Comparison of ENCODE assay signal across 9 cellular contexts in genomic region chr15:77027697-77028450, GRCh38. TPM values are rescaled to one million over a fixed set of nuclear protein-coding genes. Genes with fewer than 3 reads are reported as not detected.
DNase-seq lines count a peak whose midpoint lies in the region; ATAC-seq and TF ChIP-seq lines count a peak whose summit lies in the region.
"Had no signal": no experiment of that assay in that cellular context is flagged by ENCODE, and none has a peak within 500 bp of the region (broad histone marks: within the 10 kb centered on the region; RNA-seq: fewer than 3 reads in every experiment).

No MANE protein-coding gene starts in this region.

- H3K9me3 ChIP-seq in ES-I3 (ENCODE audit: control insufficient read depth, insufficient read depth, low read length) = no peaks in the 10 kb centered on the region
- H3K9me3 ChIP-seq in iPS-18a (ENCODE audit: control insufficient read depth, low read depth, low read length) = no peaks in the 10 kb centered on the region
- no peaks in the 10 kb centered on the region for H3K9me3 ChIP-seq in sigmoid colon

- in situ Hi-C loops in astrocyte of the cerebellum (cut with HindIII; ENCODE audit: low sequenced_read_pairs) = no loop called here

- ATAC-seq in HG03139 (IDR thresholded peaks at IDR 0.05; ENCODE audit: unreplicated experiment) = no peak

- H3K4me3 ChIP-seq in astrocyte of the cerebellum (ENCODE audit: low read depth, low read length) (peak overlapping the region; percentile 27), iPS-18a (ENCODE audit: low read length) (peak overlapping the region; percentile 50), sigmoid colon (peak overlapping the region in 3 of 4 donors; percentile 14 to 38 (median 38))
- H3K4me3 ChIP-seq: lung had no signal

- DNase-seq in astrocyte of the cerebellum (ENCODE audit: low read depth) (no peak), sigmoid colon (peak; percentile 55), globus pallidus (ENCODE audit: low spot score) (no peak), activated gamma-delta T cell (lab: John Stamatoyannopoulos, UW) (no peak)
- no peak for DNase-seq in activated effector memory CD4-positive, alpha-beta T cell treated with anti-CD3 and anti-CD28 coated beads, Interleukin-2, amount 50 U/mL, for 16 hours

- H3K27ac ChIP-seq in iPS-18a (ENCODE audit: low read length) = no peak overlapping the region
- no peak overlapping the region for H3K27ac ChIP-seq in sigmoid colon

- H3K4me1 ChIP-seq in ES-I3 (ENCODE audit: insufficient read depth, low read length) (peaks cover 10% of the 10 kb centered on the region), iPS-18a (ENCODE audit: control insufficient read depth, low read depth, low read length) (peaks cover 3% of the 10 kb centered on the region), sigmoid colon (peaks cover 0 to 13% (median 11%) of the 10 kb centered on the region in 4 donors)

- TF ChIP-seq CTCF in astrocyte of the cerebellum (IDR thresholded peaks at IDR 0.05; ENCODE audit: low read depth, low read length, missing control alignments) (no peak), sigmoid colon (IDR thresholded peaks at IDR 0.05) (no peak)

- no peak for TF ChIP-seq EP300 in sigmoid colon (IDR thresholded peaks at IDR 0.05)

- peaks cover 3% of the 10 kb centered on the region for H3K27me3 ChIP-seq in iPS-18a (ENCODE audit: control insufficient read depth, insufficient read depth, low read length)
- peaks cover 0 to 6% (median 4%) of the 10 kb centered on the region in 3 donors for H3K27me3 ChIP-seq in sigmoid colon

- no peak for TF ChIP-seq POLR2A in sigmoid colon (IDR thresholded peaks at IDR 0.05)

- 48 to 72% methylated on average over 45 of the region's 45 CpGs for WGBS in sigmoid colon, 2 donors

- intact Hi-C loops in sigmoid colon (cut with DNase I) = no loop called here

- H3K36me3 ChIP-seq in ES-I3 (ENCODE audit: insufficient read depth, low read length) = no peaks in the 10 kb centered on the region
- no peaks in the 10 kb centered on the region for H3K36me3 ChIP-seq in iPS-18a (ENCODE audit: control insufficient read depth, low read depth, low read length)
- H3K36me3 ChIP-seq in sigmoid colon = no peaks in the 10 kb centered on the region

- H3K9ac ChIP-seq in ES-I3 (ENCODE audit: low read depth, low read length) (peak overlapping the region; percentile 36; the same call in 1 of the 2 replicates), iPS-18a (ENCODE audit: low read length) (no peak overlapping the region)

RNA-seq across cellular contexts. Expression of gene PSTPIP1, which starts 32.9 kb away (rescaled TPM):
- 10 to 100 TPM in 1 of 4 donors, 1 to 10 TPM in 3; 4.6 to 14.3 (median 7.7) TPM for total RNA-seq in sigmoid colon
- 10 to 100 TPM in 1 of 3 donors, 1 to 10 TPM in 2; 2.1 to 10.4 (median 6.6) TPM for polyA plus RNA-seq in sigmoid colon

RNA-seq across cellular contexts. Expression of gene TSPAN3, which starts 43.0 kb away (rescaled TPM):
- total RNA-seq in sigmoid colon = 100 to 1,000 TPM; 129 to 220 (median 157) TPM
- 100 to 1,000 TPM; 147 to 402 (median 255) TPM for polyA plus RNA-seq in sigmoid colon
